1 cellular context compared by ENCODE assay signal in genomic region chr22:30405731-30406130, GRCh38.
TF ChIP-seq lines count a peak whose summit lies in the region.

No MANE protein-coding gene starts in this region.

TF ChIP-seq in HEK293, 187 proteins besides CTCF, POLR2A, EP300 and RAD21 (continued from another document):
- TF ChIP-seq ZBTB11 (tag by site-specific recombination; conservative IDR thresholded peaks at IDR 0.05; ENCODE audit: low read depth): no peak
